Comparison of ENCODE assay signal across 11 cellular contexts in the genomic region with DNA sequence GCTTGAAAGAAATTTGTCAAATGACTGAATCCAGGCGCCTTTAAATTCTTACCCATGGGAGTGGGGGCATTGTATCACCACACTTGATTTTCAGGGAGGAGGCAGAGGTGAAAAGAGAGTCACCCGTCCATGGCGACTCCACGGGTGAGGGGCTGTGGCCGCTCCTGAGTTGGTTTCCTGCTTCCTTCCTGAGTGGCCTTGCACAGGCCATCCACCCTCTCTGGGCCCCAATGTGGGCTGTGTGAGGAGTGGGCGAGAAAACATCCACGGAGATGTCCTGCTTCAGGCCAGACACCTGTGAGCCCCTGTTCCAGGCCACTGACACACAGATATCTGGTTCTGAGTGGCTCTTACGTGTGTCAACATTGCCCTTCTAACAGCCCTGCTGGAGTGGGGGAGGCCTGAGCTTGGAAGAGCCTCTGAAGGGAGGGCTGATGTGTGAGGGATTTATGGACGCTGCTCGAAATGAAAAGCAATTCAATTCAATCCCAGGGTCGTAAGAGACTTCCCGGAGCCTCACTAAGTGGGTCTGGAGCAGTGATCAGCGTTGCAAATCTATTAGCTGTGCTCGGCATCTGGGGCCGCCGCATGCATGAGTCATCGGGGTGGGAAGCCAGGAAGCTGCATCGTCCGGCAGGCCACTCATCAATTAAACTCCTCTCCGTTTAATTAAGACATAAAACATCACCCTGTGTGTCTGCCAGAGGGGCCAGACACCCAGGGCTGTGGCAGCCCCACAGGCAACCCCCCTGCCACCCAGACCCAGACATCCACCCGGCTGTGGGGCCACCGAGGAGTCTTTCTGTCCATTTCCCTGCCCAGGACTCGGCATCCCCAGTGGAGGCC. TPM values are rescaled to one million over a fixed set of nuclear protein-coding genes. Genes with fewer than 3 reads are reported as not detected.
DNase-seq lines count a peak whose midpoint lies in the region; ATAC-seq and TF ChIP-seq lines count a peak whose summit lies in the region.
"Had no signal": no experiment of that assay in that cellular context is flagged by ENCODE, and none has a peak within 500 bp of the region (broad histone marks: within the 10 kb centered on the region; RNA-seq: fewer than 3 reads in every experiment).

No MANE protein-coding gene starts in this region.

- intact Hi-C loops in Panc1 (cut with micrococcal nuclease; ENCODE audit: unreplicated experiment): no loop called here

- no peaks in the 10 kb centered on the region for H3K4me1 ChIP-seq in Panc1 (ENCODE audit: control insufficient read depth, insufficient read depth, low read length)

- H3K27me3 ChIP-seq in Panc1 (ENCODE audit: control insufficient read depth, insufficient read depth, low read length): peaks cover 11% of the 10 kb centered on the region

- no peak overlapping the region for H3K27ac ChIP-seq in Panc1 (ENCODE audit: low read length)

- DNase-seq in A172 (ENCODE audit: low spot score): peak; percentile 84
- peak; percentile 52 for DNase-seq in H4 (ENCODE audit: low spot score)
- no peak for DNase-seq in Panc1 (ENCODE audit: low read depth, low spot score)
- peak; percentile 62 for DNase-seq in glomerular visceral epithelial cell (ENCODE audit: extremely low spot score)
- DNase-seq in occipital lobe (lab: John Stamatoyannopoulos, UW): no peak

- POLR2A ChIA-PET in Panc1 (lab: Charles Lee): no interaction called here

- no TSS peak for BruUV-seq in Panc1 (replicated peaks; lab: Mats Ljungman, UMichigan)

- no peak for TF ChIP-seq CTCF in Panc1 (IDR thresholded peaks at IDR 0.05)

- no peaks in the 10 kb centered on the region for H3K36me3 ChIP-seq in Panc1 (ENCODE audit: control insufficient read depth, insufficient read depth, low read length)

- no peaks in the 10 kb centered on the region for H3K9me3 ChIP-seq in Panc1 (ENCODE audit: control insufficient read depth, insufficient read depth, low read depth, low read length)

- CTCF ChIA-PET in Panc1 (lab: Charles Lee): no interaction called here

- no peak overlapping the region for H3K4me3 ChIP-seq in Panc1 (ENCODE audit: low read depth in 2 of 2, low read length in 2 of 2)

- ATAC-seq in Panc1 (peak; percentile 41; the same call in 1 of the 2 replicates), GM18520 (IDR thresholded peaks at IDR 0.05; ENCODE audit: unreplicated experiment) (no peak), HG03280 (IDR thresholded peaks at IDR 0.05; ENCODE audit: unreplicated experiment) (no peak), GM19035 (IDR thresholded peaks at IDR 0.05; ENCODE audit: unreplicated experiment) (no peak)

- in situ Hi-C loops in Panc1 (cut with HindIII; ENCODE audit: low pct_unique_long_range_greater_than_20kb, low sequenced_read_pairs): no loop called here

RNA-seq across cellular contexts. Expression of gene PRR23E, which starts 20.0 kb away (rescaled TPM):
- total RNA-seq in A172 (2014; rRNA removed; shearing (Covaris generic)): not detected in 2 replicates
- not detected in 2 replicates for total RNA-seq in H4 (2014; rRNA removed; shearing (Covaris generic))
- total RNA-seq in Panc1 (2021; ENCODE audit: unreplicated experiment) (not detected), occipital lobe (not detected)
- not detected for polyA plus RNA-seq in Panc1 (2012; ENCODE audit: insufficient read length)
- total RNA-seq: dermis microvascular lymphatic vessel endothelial cell, pulmonary artery endothelial cell had no signal
- polyA plus RNA-seq: thymus had no signal

Comparison
In these comparisons a context has a peak if more than half of its experiments do, and no peak if none do; other contexts are left out.
1. DNase-seq: peak in A172 (single experiment), H4 (single experiment) and glomerular visceral epithelial cell (single experiment); none in Panc1 (single experiment) and occipital lobe (single experiment).